27 cellular contexts compared by ENCODE assay signal in the genomic region with DNA sequence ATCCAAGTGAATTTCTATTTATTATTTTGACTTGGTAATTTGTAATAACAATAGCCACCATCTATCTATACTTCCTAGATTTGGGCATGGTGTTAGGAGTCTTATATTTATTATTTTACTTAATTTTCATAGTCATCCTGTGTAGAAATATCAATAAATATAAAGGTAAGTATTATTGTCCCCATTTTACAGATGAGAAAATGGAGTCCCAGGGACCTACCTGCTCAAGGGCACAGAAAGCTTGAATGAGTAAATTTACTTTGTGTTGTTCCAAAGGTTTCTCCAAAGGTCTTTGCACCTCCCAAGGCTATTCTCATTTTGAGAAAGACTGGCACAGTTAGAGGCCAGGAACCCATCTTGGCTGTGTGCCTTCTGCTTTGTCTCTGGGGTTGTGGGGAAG.
"Had no signal": no experiment of that assay in that cellular context is flagged by ENCODE, and none has a peak within 500 bp of the region (broad histone marks: within the 10 kb centered on the region; RNA-seq: fewer than 3 reads in every experiment).

No MANE protein-coding gene starts in this region.

- H3K36me3 Mint-ChIP-seq: mesothelial cell of epicardium had no signal

- H3K27me3 Mint-ChIP-seq: dendritic cell treated with granulocyte-macrophage colony-stimulating factor and Interleukin-4, amounts not matched to agents 40 ng/mL and 50 ng/mL, for 4 days; effector memory CD8-positive, alpha-beta T cell had no signal

- H3K4me1 ChIP-seq: colonic mucosa, esophagus squamous epithelium, gastrocnemius medialis, left lung, lower lobe of right lung had no signal

- H3K27me3 ChIP-seq: colonic mucosa, esophagus squamous epithelium, gastrocnemius medialis, heart right ventricle, left lung had no signal

- H3K36me3 ChIP-seq: colonic mucosa, esophagus squamous epithelium, gastrocnemius medialis, heart right ventricle, left lung, lower lobe of right lung had no signal

- H3K27ac ChIP-seq: colonic mucosa, epithelial cell of prostate, esophagus squamous epithelium, gastrocnemius medialis, heart right ventricle, left lung, lower lobe of right lung had no signal

- DNase-seq: colonic mucosa; cortex of kidney; effector CD8-positive, alpha-beta T cell; effector memory CD8-positive, alpha-beta T cell; endodermal cell; erythroblast; esophagus squamous epithelium; foreskin fibroblast; foreskin melanocyte; gastrocnemius medialis; glutamatergic neuron; head of caudate nucleus; heart right ventricle; hippocampal formation; left cardiac atrium; left lung; left ventricle myocardium superior; lower lobe of right lung; mesenchymal stem cell; mucosa of descending colon had no signal

- ATAC-seq: effector memory CD8-positive, alpha-beta T cell; esophagus mucosa; gastrocnemius medialis; left cardiac atrium; left lung; lower lobe of right lung; mucosa of descending colon had no signal

- H3K4me1 Mint-ChIP-seq: endodermal cell, mesothelial cell of epicardium had no signal

- H3K4me3 Mint-ChIP-seq: dendritic cell treated with granulocyte-macrophage colony-stimulating factor and Interleukin-4, amounts not matched to agents 40 ng/mL and 50 ng/mL, for 4 days; effector memory CD8-positive, alpha-beta T cell; endodermal cell; mesothelial cell of epicardium had no signal

- H3K4me3 ChIP-seq: colonic mucosa, esophagus squamous epithelium, gastrocnemius medialis, heart right ventricle, left lung, lower lobe of right lung, mucosa of descending colon had no signal

- H3K27ac Mint-ChIP-seq: dendritic cell treated with granulocyte-macrophage colony-stimulating factor and Interleukin-4, amounts not matched to agents 40 ng/mL and 50 ng/mL, for 4 days; endodermal cell; mesothelial cell of epicardium had no signal

- FAIRE-seq: endometrium, islet of Langerhans, keratinocyte had no signal

- H3K9me3 ChIP-seq: colonic mucosa, esophagus squamous epithelium, gastrocnemius medialis, heart right ventricle, left lung, lower lobe of right lung, mucosa of descending colon had no signal

- H3K9me3 Mint-ChIP-seq: dendritic cell treated with granulocyte-macrophage colony-stimulating factor and Interleukin-4, amounts not matched to agents 40 ng/mL and 50 ng/mL, for 4 days; effector memory CD8-positive, alpha-beta T cell; endodermal cell had no signal
